ENCODE assay signal across 8 cellular contexts in genomic region chr17:2335726-2336214, GRCh38. TPM values are rescaled to one million over a fixed set of nuclear protein-coding genes. Genes with fewer than 3 reads are reported as not detected.
DNase-seq lines count a peak whose midpoint lies in the region; ATAC-seq lines count a peak whose summit lies in the region.

No MANE protein-coding gene starts in this region.

- H3K27me3 ChIP-seq in right cardiac atrium (ENCODE audit: control insufficient read depth, insufficient read depth) (no peaks in the 10 kb centered on the region), skeletal muscle satellite cell (ENCODE audit: control insufficient read depth, insufficient read depth, low read length) (no peaks in the 10 kb centered on the region)

- peaks cover 12% of the 10 kb centered on the region for H3K36me3 Mint-ChIP-seq in activated CD4-positive, alpha-beta memory T cell treated with anti-CD3 and anti-CD28 coated beads for 36 hours

- intact Hi-C loops in activated CD4-positive, alpha-beta memory T cell treated with anti-CD3 and anti-CD28 coated beads for 36 hours (cut with micrococcal nuclease) = loop anchor here (2.0 to 5.0 kb wide), 4 partner anchors 31 to 283 kb away; partner anchors contain the start of gene MNT
- intact Hi-C loops in right cardiac atrium (cut with DNase I) = no loop called here

- H3K4me2 ChIP-seq in skeletal muscle satellite cell (ENCODE audit: low read length) = peak overlapping the region; percentile 90

- WGBS in right cardiac atrium = 2% methylated on average over 17 of the region's 17 CpGs

- no peak overlapping the region for H3K27ac ChIP-seq in right cardiac atrium (ENCODE audit: low read length)

- no peak for ATAC-seq in right cardiac atrium
- ATAC-seq in HG02763 (IDR thresholded peaks at IDR 0.05; ENCODE audit: unreplicated experiment) = no peak

- H3K9me3 ChIP-seq in right cardiac atrium (ENCODE audit: control insufficient read depth, low read length) (no peaks in the 10 kb centered on the region), skeletal muscle satellite cell (replicated peaks; ENCODE audit: low read length) (no peaks in the 10 kb centered on the region)

- no peaks in the 10 kb centered on the region for H3K9me3 Mint-ChIP-seq in activated CD4-positive, alpha-beta memory T cell treated with anti-CD3 and anti-CD28 coated beads for 36 hours

- POLR2A ChIA-PET in activated CD4-positive, alpha-beta memory T cell treated with anti-CD3 and anti-CD28 coated beads for 36 hours (lab: Charles Lee) = interaction anchor here (0.6 to 3.1 kb wide), 17 partner anchors 9 to 280 kb away, joined by 3 to 24 read pairs (median 3); partner anchors contain the start of genes SMG6 and SRR

- H3K9ac ChIP-seq in skeletal muscle satellite cell (ENCODE audit: low read depth, low read length) = peak overlapping the region; percentile 95

- H3K27me3 Mint-ChIP-seq in activated CD4-positive, alpha-beta memory T cell treated with anti-CD3 and anti-CD28 coated beads for 36 hours = no peaks in the 10 kb centered on the region

- peaks cover 2% of the 10 kb centered on the region for H3K4me1 ChIP-seq in right cardiac atrium (ENCODE audit: control insufficient read depth, insufficient read depth, low read length)
- H3K4me1 ChIP-seq in skeletal muscle satellite cell (ENCODE audit: control insufficient read depth, insufficient read depth, low read length) = peaks cover 21% of the 10 kb centered on the region

- H3K4me3 ChIP-seq in right cardiac atrium (ENCODE audit: low read length) (peak overlapping the region; percentile 92), skeletal muscle satellite cell (ENCODE audit: low read length) (peak overlapping the region; percentile 93)

- peaks cover 14% of the 10 kb centered on the region for H3K4me1 Mint-ChIP-seq in activated CD4-positive, alpha-beta memory T cell treated with anti-CD3 and anti-CD28 coated beads for 36 hours (ENCODE audit: low read depth)

- peaks cover 43% of the 10 kb centered on the region for H3K36me3 ChIP-seq in skeletal muscle satellite cell (ENCODE audit: insufficient read depth, low read length)

- DNase-seq in activated CD8-positive, alpha-beta memory T cell treated with anti-CD3 and anti-CD28 coated beads, Interleukin-2, amount 50 U/mL, for 4 hours = peak; percentile 24
- DNase-seq in activated CD8-positive, alpha-beta memory T cell treated with anti-CD3 and anti-CD28 coated beads for 24 hours = no peak
- no peak for DNase-seq in activated CD4-positive, alpha-beta memory T cell treated with anti-CD3 and anti-CD28 coated beads for 36 hours
- DNase-seq in right cardiac atrium (no peak), NCI-H2107 (lab: John Stamatoyannopoulos, UW) (no peak), NCI-H2081 treated with DMSO at 0.1 percent for 48 hours (lab: John Stamatoyannopoulos, UW) (no peak)

- CTCF ChIA-PET in activated CD4-positive, alpha-beta memory T cell treated with anti-CD3 and anti-CD28 coated beads for 36 hours (lab: Charles Lee) = interaction anchor here (1.3 to 2.8 kb wide), 7 partner anchors 17 to 281 kb away, joined by 3 to 17 read pairs (median 9); partner anchors contain the start of gene HIC1

- peak overlapping the region; percentile 100 for H3K4me3 Mint-ChIP-seq in activated CD4-positive, alpha-beta memory T cell treated with anti-CD3 and anti-CD28 coated beads for 36 hours

- peak overlapping the region; percentile 90 for H3K27ac Mint-ChIP-seq in activated CD4-positive, alpha-beta memory T cell treated with anti-CD3 and anti-CD28 coated beads for 36 hours

RNA-seq across cellular contexts. Expression of gene TSR1, which starts 0.5 kb away (rescaled TPM):
- 10 to 100 TPM; 55.1 to 55.9 TPM for total RNA-seq in activated CD4-positive, alpha-beta memory T cell treated with anti-CD3 and anti-CD28 coated beads for 36 hours
- total RNA-seq in right cardiac atrium = 10 to 100 TPM; 15.4 to 22.2 (median 18.0) TPM
- polyA plus RNA-seq in right cardiac atrium = 12.3 TPM
- 81.1 and 86.7 TPM in 2 replicates for total RNA-seq in skeletal muscle satellite cell (2012; rRNA removed)

RNA-seq across cellular contexts. Expression of gene SGSM2, which starts 1.5 kb away (rescaled TPM):
- total RNA-seq in activated CD4-positive, alpha-beta memory T cell treated with anti-CD3 and anti-CD28 coated beads for 36 hours = 10 to 100 TPM; 32.7 to 33.4 TPM
- 10 to 100 TPM; 31.1 to 38.6 (median 37.3) TPM for total RNA-seq in right cardiac atrium
- 37.3 TPM for polyA plus RNA-seq in right cardiac atrium
- 17.5 and 19.2 TPM in 2 replicates for total RNA-seq in skeletal muscle satellite cell (2012; rRNA removed)

RNA-seq across cellular contexts. Expression of gene SRR, which starts 32.0 kb away (rescaled TPM):
- total RNA-seq in activated CD4-positive, alpha-beta memory T cell treated with anti-CD3 and anti-CD28 coated beads for 36 hours = 10 to 100 TPM; 20.0 to 22.2 TPM
- 10 to 100 TPM; 11.1 to 12.5 (median 11.8) TPM for total RNA-seq in right cardiac atrium
- polyA plus RNA-seq in right cardiac atrium = 5.2 TPM
- total RNA-seq in skeletal muscle satellite cell (2012; rRNA removed) = 12.9 and 14.4 TPM in 2 replicates

RNA-seq across cellular contexts. Expression of gene SMG6, which starts 32.2 kb away (rescaled TPM):
- total RNA-seq in activated CD4-positive, alpha-beta memory T cell treated with anti-CD3 and anti-CD28 coated beads for 36 hours = 10 to 100 TPM; 17.2 to 20.3 TPM
- total RNA-seq in right cardiac atrium = 10 to 100 TPM; 22.9 to 36.0 (median 30.6) TPM
- 18.7 TPM for polyA plus RNA-seq in right cardiac atrium
- total RNA-seq in skeletal muscle satellite cell (2012; rRNA removed) = 20.0 and 30.1 TPM in 2 replicates
